26 cellular contexts compared by ENCODE assay signal in genomic region chr2:231308219-231308618, GRCh38.
DNase-seq lines count a peak whose midpoint lies in the region; ATAC-seq, FAIRE-seq and TF ChIP-seq lines count a peak whose summit lies in the region.
"Had no signal": no experiment of that assay in that cellular context is flagged by ENCODE, and none has a peak within 500 bp of the region (broad histone marks: within the 10 kb centered on the region; RNA-seq: fewer than 3 reads in every experiment).

No MANE protein-coding gene starts in this region.

- TF ChIP-seq CTCF in HFFc6 (IDR thresholded peaks at IDR 0.05) (no peak), IMR-90 (conservative IDR thresholded peaks at IDR 0.05; ENCODE audit: low read depth, low read length) (no peak), H1 (IDR thresholded peaks at IDR 0.05; ENCODE audit: control extremely low read depth in 1 of 3, insufficient read depth in 1 of 3, low read depth in 1 of 3, low read length in 3 of 3) (no peak), neural crest cell (conservative IDR thresholded peaks at IDR 0.05) (no peak)

- H4K20me1 ChIP-seq in IMR-90 (ENCODE audit: insufficient read depth, low read length) (no peaks in the 10 kb centered on the region; the same call in 1 of the 2 replicates), H1 (replicated peaks in 1 of 2; ENCODE audit: control insufficient read depth in 1 of 2, insufficient read depth in 2 of 2, low read length in 2 of 2) (no peaks in the 10 kb centered on the region)
- H4K20me1 ChIP-seq: BLaER1 treated with 17β-estradiol and CSF1 and Interleukin-3, amounts not matched to agents 10 nM and 100 nM had no signal

- H3K36me3 Mint-ChIP-seq in HFFc6 (ENCODE audit: low read depth), result peaks cover 9% of the 10 kb centered on the region; the same call in 1 of the 2 replicates
- no peaks in the 10 kb centered on the region for H3K36me3 Mint-ChIP-seq in neural crest cell (ENCODE audit: low read depth)
- H3K36me3 Mint-ChIP-seq in activated T-helper 17 cell treated with anti-CD3 and anti-CD28 coated beads, Interleukin-2, amount 50 U/mL, for 72 hours (ENCODE audit: low read depth), result no peaks in the 10 kb centered on the region

- no peak overlapping the region for H3K56ac ChIP-seq in IMR-90 (ENCODE audit: extremely low read depth, insufficient read depth, low read length)
- no peak overlapping the region for H3K56ac ChIP-seq in H1 (replicated peaks; ENCODE audit: insufficient read length, low read depth, low read length)

- H4K91ac ChIP-seq in IMR-90 (ENCODE audit: insufficient read depth, low read depth, low read length) (no peak overlapping the region), H1 (replicated peaks; ENCODE audit: insufficient read length, low read length) (no peak overlapping the region)

- H2AK5ac ChIP-seq in IMR-90 (ENCODE audit: low read depth, low read length), result no peak overlapping the region
- H2AK5ac ChIP-seq in H1 (ENCODE audit: low read depth, low read length), result no peak overlapping the region

- peak overlapping the region; percentile 18 for H2AFZ ChIP-seq in IMR-90 (replicated peaks; ENCODE audit: low read length, poor library complexity)
- no peak overlapping the region for H2AFZ ChIP-seq in H1 (ENCODE audit: low read length)

- H3K9me3 ChIP-seq in IMR-90 (ENCODE audit: control insufficient read depth, insufficient read depth, low read length) (no peaks in the 10 kb centered on the region), H1 (ENCODE audit: insufficient read depth in 2 of 2, low read depth in 1 of 2, low read length in 1 of 2) (no peaks in the 10 kb centered on the region)
- H3K9me3 ChIP-seq: A549; BLaER1 treated with 17β-estradiol and CSF1 and Interleukin-3, amounts not matched to agents 10 nM and 100 nM; MG63; SJSA1 had no signal

- H3K4me1 ChIP-seq in IMR-90 (ENCODE audit: control insufficient read depth, insufficient read depth, low read length) (no peaks in the 10 kb centered on the region), H1 (replicated peaks in 1 of 4; ENCODE audit: control insufficient read depth in 3 of 4, insufficient read depth in 4 of 4, low read length in 3 of 4) (no peaks in the 10 kb centered on the region; a peak in 1 of 7 replicates)
- H3K4me1 ChIP-seq: SJSA1 had no signal

- peaks cover 5% of the 10 kb centered on the region; the same call in 1 of the 2 replicates for H3K4me1 Mint-ChIP-seq in HFFc6 (ENCODE audit: low read depth)
- H3K4me1 Mint-ChIP-seq in neural crest cell, result peaks cover 9% of the 10 kb centered on the region
- no peaks in the 10 kb centered on the region for H3K4me1 Mint-ChIP-seq in activated T-helper 17 cell treated with anti-CD3 and anti-CD28 coated beads, Interleukin-2, amount 50 U/mL, for 72 hours

- intact Hi-C loops in IMR-90 (cut with micrococcal nuclease), result no loop called here

- dilution Hi-C loops in IMR-90 (cut with HindIII; ENCODE audit: low sequenced_read_pairs, unreplicated experiment), result no loop called here

- H3K9ac ChIP-seq in IMR-90 (ENCODE audit: low read depth, low read length) (no peak overlapping the region), H1 (replicated peaks in 1 of 4; ENCODE audit: extremely low read depth in 1 of 4, low read depth in 3 of 4, low read length in 3 of 4) (no peak overlapping the region)
- H3K9ac ChIP-seq: BLaER1 treated with 17β-estradiol and CSF1 and Interleukin-3, amounts not matched to agents 10 nM and 100 nM had no signal

- CTCF ChIA-PET in IMR-90 (lab: Yijun Ruan, JAX) (interaction anchor here (1.0 kb wide), 1 partner anchor 12 kb away, joined by 3 read pairs; no protein-coding TSS in a partner anchor), H1 (lab: Charles Lee; ENCODE audit: partially characterized antibody) (interaction anchor here (0.8 to 3.0 kb wide), 10 partner anchors 9 to 301 kb away, joined by 3 to 28 read pairs (median 3); no protein-coding TSS in a partner anchor)

- no peaks in the 10 kb centered on the region for H3K27me3 ChIP-seq in IMR-90 (ENCODE audit: control insufficient read depth, insufficient read depth, low read length)
- no peaks in the 10 kb centered on the region for H3K27me3 ChIP-seq in H1 (replicated peaks in 1 of 4; ENCODE audit: control insufficient read depth in 3 of 4, extremely low read depth in 1 of 4, insufficient read depth in 3 of 4, low read length in 3 of 4)
- H3K27me3 ChIP-seq: BLaER1 treated with 17β-estradiol and CSF1 and Interleukin-3, amounts not matched to agents 10 nM and 100 nM; MG63; SJSA1 had no signal

- H4K5ac ChIP-seq in IMR-90 (ENCODE audit: low read depth, low read length) (no peak overlapping the region), H1 (ENCODE audit: insufficient read length, low read depth, low read length) (no peak overlapping the region)

- H3K27ac Mint-ChIP-seq in HFFc6, result peak overlapping the region; percentile 65
- peak overlapping the region; percentile 67 for H3K27ac Mint-ChIP-seq in neural crest cell (ENCODE audit: unreplicated experiment)
- no peak overlapping the region for H3K27ac Mint-ChIP-seq in activated T-helper 17 cell treated with anti-CD3 and anti-CD28 coated beads, Interleukin-2, amount 50 U/mL, for 72 hours
- H3K27ac Mint-ChIP-seq: CD4-positive, alpha-beta T cell had no signal

- H3K18ac ChIP-seq in IMR-90 (ENCODE audit: low read depth, low read length) (no peak overlapping the region), H1 (ENCODE audit: extremely low read depth, low read length) (no peak overlapping the region)

- no peaks in the 10 kb centered on the region; the same call in 1 of the 2 replicates for H3K9me1 ChIP-seq in IMR-90 (ENCODE audit: insufficient read depth, low read length)

- no peak overlapping the region for H3K23ac ChIP-seq in IMR-90 (ENCODE audit: low read depth, low read length)
- no peak overlapping the region for H3K23ac ChIP-seq in H1 (ENCODE audit: insufficient read length)

- POLR2A ChIA-PET in IMR-90 (lab: Charles Lee; ENCODE audit: unreplicated experiment) (interaction anchor here (0.6 kb wide), 1 partner anchor 156 kb away, joined by 3 read pairs; the partner anchor contains the start of gene NCL), H1 (lab: Charles Lee; ENCODE audit: partially characterized antibody) (interaction anchor here (1.3 kb wide), 2 partner anchors 103 to 144 kb away, joined by 3 to 4 read pairs; no protein-coding TSS in a partner anchor)

- H2BK12ac ChIP-seq in H1 (ENCODE audit: low read depth, low read length), result no peak overlapping the region

- no peak overlapping the region for H2BK120ac ChIP-seq in IMR-90 (ENCODE audit: low read depth, low read length)
- H2BK120ac ChIP-seq in H1 (replicated peaks; ENCODE audit: low read depth, low read length), result no peak overlapping the region

- no peak for ATAC-seq in IMR-90 (ENCODE audit: low read depth)
- no peak for ATAC-seq in activated T-helper 17 cell treated with anti-CD3 and anti-CD28 coated beads, Interleukin-2, amount 50 U/mL, for 72 hours (replicated peaks)
- ATAC-seq in HG03521 (IDR thresholded peaks at IDR 0.05; ENCODE audit: unreplicated experiment), result no peak
- no peak for ATAC-seq in HG03280 (IDR thresholded peaks at IDR 0.05; ENCODE audit: unreplicated experiment)
- ATAC-seq: Right ventricle myocardium inferior had no signal

- DNase-seq in HFFc6 (no peak), IMR-90 (no peak), H1 (ENCODE audit: low read depth in 1 of 2, low spot score in 2 of 2) (no peak), neural crest cell (ENCODE audit: low read depth, low spot score) (no peak)
- DNase-seq: AML-193; CD4-positive, alpha-beta T cell; H7; KG1; MG63; NCI-H1105 treated with DMSO at 0.1 percent for 48 hours; NCI-H146; NCI-H1930; NCI-H446; NCI-H524 treated with DMSO at 0.1 percent for 48 hours; NCI-H82; NK-92 treated with Interleukin-12 subunit alpha and Interleukin-12 subunit beta, amount 100 ng/mL, for 24 hours; PC-3 had no signal

- no peaks in the 10 kb centered on the region for H3K79me2 ChIP-seq in H1 (ENCODE audit: control insufficient read depth in 1 of 2, insufficient read depth in 2 of 2, low read length in 2 of 2)

- no peak overlapping the region for H3K27ac ChIP-seq in IMR-90 (ENCODE audit: insufficient read depth, low read length)
- H3K27ac ChIP-seq in H1 (ENCODE audit: low read depth, low read length), result no peak overlapping the region
- H3K27ac ChIP-seq: BLaER1 treated with 17β-estradiol and CSF1 and Interleukin-3, amounts not matched to agents 10 nM and 100 nM; SJSA1 had no signal

- FAIRE-seq in H1 (lab: Jason Lieb, UNC), result no peak
- FAIRE-seq: A549, D721Med, GM19239 had no signal

- H3K36me3 ChIP-seq in IMR-90 (ENCODE audit: control insufficient read depth, insufficient read depth, low read length), result peaks cover 16% of the 10 kb centered on the region
- H3K36me3 ChIP-seq in H1 (ENCODE audit: control insufficient read depth in 2 of 4, insufficient read depth in 4 of 4, low read length in 3 of 4), result no peaks in the 10 kb centered on the region
- H3K36me3 ChIP-seq: BLaER1 treated with 17β-estradiol and CSF1 and Interleukin-3, amounts not matched to agents 10 nM and 100 nM; MG63; SJSA1 had no signal

- WGBS in IMR-90 (ENCODE audit: extremely low coverage in 2 of 2, insufficient read length in 1 of 2), 2 experiments, result 100% methylated on average over 4 of the region's 6 CpGs; no CpG with 5 or more reads in 1 of the 2 experiments
- 92% methylated on average over 6 of the region's 6 CpGs; no CpG with 5 or more reads in 1 of the 2 experiments for WGBS in H1 (ENCODE audit: extremely low coverage in 1 of 2, insufficient coverage in 1 of 2, insufficient read length in 1 of 2, insufficient replicate concordance in 2 of 2, low coverage in 1 of 2, low lambda C conversion rate in 2 of 2, missing lambda C conversion rate in 1 of 2), 2 experiments

- H3K23me2 ChIP-seq in H1 (ENCODE audit: low read depth, low read length), result no peaks in the 10 kb centered on the region

- H2BK20ac ChIP-seq in IMR-90 (ENCODE audit: low read depth, low read length) (no peak overlapping the region), H1 (ENCODE audit: low read length) (no peak overlapping the region)

- H2BK15ac ChIP-seq in IMR-90 (ENCODE audit: low read depth, low read length) (no peak overlapping the region), H1 (ENCODE audit: low read length) (no peak overlapping the region)

- TF ChIP-seq RAD21 in IMR-90 (IDR thresholded peaks at IDR 0.05; ENCODE audit: low read length) (no peak), H1 (IDR thresholded peaks at IDR 0.05 in 1 of 2, conservative IDR thresholded peaks at IDR 0.05 in 1 of 2; ENCODE audit: low read depth in 2 of 2, low read length in 2 of 2) (no peak)

- H4K8ac ChIP-seq in IMR-90 (ENCODE audit: low read depth in 2 of 2, low read length in 2 of 2) (no peak overlapping the region), H1 (ENCODE audit: extremely low read depth, insufficient read depth, low read length) (peak overlapping the region; percentile 59; the same call in 1 of the 2 replicates)

- H3K14ac ChIP-seq in IMR-90 (replicated peaks; ENCODE audit: low read depth, low read length), result no peak overlapping the region
- H3K14ac ChIP-seq in H1 (ENCODE audit: insufficient read length), result no peak overlapping the region

- no TSS peak for BruUV-seq in IMR-90 (replicated peaks; lab: Mats Ljungman, UMichigan)

- no peak for TF ChIP-seq EP300 in H1 (IDR thresholded peaks at IDR 0.05; ENCODE audit: borderline replicate concordance in 1 of 2, low read depth in 2 of 2, low read length in 2 of 2)

- TF ChIP-seq POLR2A in IMR-90 (IDR thresholded peaks at IDR 0.05; ENCODE audit: low read depth, low read length) (no peak), H1 (IDR thresholded peaks at IDR 0.05; ENCODE audit: control extremely low read depth in 1 of 2, low read depth in 2 of 2, low read length in 2 of 2) (no peak)

- in situ Hi-C loops in IMR-90 (cut with MboI; ENCODE audit: low sequenced_read_pairs), result no loop called here

- H3K4me3 ChIP-seq in IMR-90 (ENCODE audit: insufficient read depth, low read depth, low read length), result no peak overlapping the region
- no peak overlapping the region for H3K4me3 ChIP-seq in H1 (ENCODE audit: extremely low read depth in 1 of 4, insufficient read depth in 2 of 4, low read depth in 3 of 4, low read length in 4 of 4)
- H3K4me3 ChIP-seq: A549; BLaER1 treated with 17β-estradiol and CSF1 and Interleukin-3, amounts not matched to agents 10 nM and 100 nM; MG63; SJSA1 had no signal

- H3K9me3 Mint-ChIP-seq in HFFc6 (no peaks in the 10 kb centered on the region), neural crest cell (no peaks in the 10 kb centered on the region)
- H3K9me3 Mint-ChIP-seq in activated T-helper 17 cell treated with anti-CD3 and anti-CD28 coated beads, Interleukin-2, amount 50 U/mL, for 72 hours, result no peaks in the 10 kb centered on the region
- H3K9me3 Mint-ChIP-seq: CD4-positive, alpha-beta T cell had no signal

- no peak overlapping the region for H3K4ac ChIP-seq in IMR-90 (ENCODE audit: low read depth, low read length)
- H3K4ac ChIP-seq in H1 (replicated peaks; ENCODE audit: insufficient read length, low read depth, low read length), result no peak overlapping the region

- H3K4me2 ChIP-seq in IMR-90 (ENCODE audit: low read depth, low read length), result no peak overlapping the region
- no peak overlapping the region for H3K4me2 ChIP-seq in H1 (ENCODE audit: insufficient read depth in 1 of 2, low read depth in 2 of 2, low read length in 2 of 2)
- H3K4me2 ChIP-seq: BLaER1 treated with 17β-estradiol and CSF1 and Interleukin-3, amounts not matched to agents 10 nM and 100 nM had no signal

- H3K79me1 ChIP-seq in IMR-90 (ENCODE audit: low read depth in 1 of 2, low read length in 2 of 2), result 0 out of 4 replicates have a peak, but pooled peaks cover 0 to 5% of the 10 kb centered on the region in 2 experiments
- H3K79me1 ChIP-seq in H1 (ENCODE audit: low read depth, low read length), result no peaks in the 10 kb centered on the region

- H2BK5ac ChIP-seq in IMR-90 (ENCODE audit: low read depth, low read length, poor library complexity, severe bottlenecking), result no peak overlapping the region
- peak overlapping the region; percentile 15; the same call in 1 of the 2 replicates for H2BK5ac ChIP-seq in H1 (ENCODE audit: low read depth, low read length)

- H3K27me3 Mint-ChIP-seq in HFFc6 (ENCODE audit: insufficient read depth) (peaks cover 6% of the 10 kb centered on the region; the same call in 1 of the 2 replicates), neural crest cell (ENCODE audit: low read depth) (no peaks in the 10 kb centered on the region)
- peaks cover 16% of the 10 kb centered on the region for H3K27me3 Mint-ChIP-seq in activated T-helper 17 cell treated with anti-CD3 and anti-CD28 coated beads, Interleukin-2, amount 50 U/mL, for 72 hours
- H3K27me3 Mint-ChIP-seq: CD4-positive, alpha-beta T cell had no signal

- no peak overlapping the region for H2AK9ac ChIP-seq in IMR-90 (replicated peaks; ENCODE audit: low read depth, low read length, poor library complexity)

- no peak overlapping the region for H3K4me3 Mint-ChIP-seq in HFFc6
- H3K4me3 Mint-ChIP-seq in neural crest cell, result no peak overlapping the region
- H3K4me3 Mint-ChIP-seq in activated T-helper 17 cell treated with anti-CD3 and anti-CD28 coated beads, Interleukin-2, amount 50 U/mL, for 72 hours, result no peak overlapping the region
- H3K4me3 Mint-ChIP-seq: CD4-positive, alpha-beta T cell had no signal
